In genomic region chr3:37907906-37908305, GRCh38 we compare ENCODE assay signal across 9 cellular contexts. TPM values are rescaled to one million over a fixed set of nuclear protein-coding genes. Genes with fewer than 3 reads are reported as not detected.
DNase-seq lines count a peak whose midpoint lies in the region; ATAC-seq and TF ChIP-seq lines count a peak whose summit lies in the region.
"Had no signal": no experiment of that assay in that cellular context is flagged by ENCODE, and none has a peak within 500 bp of the region (broad histone marks: within the 10 kb centered on the region; RNA-seq: fewer than 3 reads in every experiment).

No MANE protein-coding gene starts in this region.

- no peak for TF ChIP-seq CTCF in CD4-positive, alpha-beta T cell (IDR thresholded peaks at IDR 0.05)

- DNase-seq in GDM1 (lab: John Stamatoyannopoulos, UW), result peak; percentile 36
- no peak for DNase-seq in NCI-H1048 (lab: John Stamatoyannopoulos, UW)
- no peak for DNase-seq in CD4-positive, alpha-beta T cell
- DNase-seq in NCI-H1105 treated with DMSO at 0.1 percent for 48 hours (lab: John Stamatoyannopoulos, UW), result no peak
- no peak for DNase-seq in activated T-cell treated with anti-CD3 and anti-CD28 coated beads for 4 hours

- ATAC-seq in GM21360 (IDR thresholded peaks at IDR 0.05; ENCODE audit: unreplicated experiment), result peak; percentile 93
- ATAC-seq in HG03460 (IDR thresholded peaks at IDR 0.05; ENCODE audit: unreplicated experiment), result peak; percentile 89
- no peak for ATAC-seq in CD4-positive, alpha-beta T cell (ENCODE audit: poor library complexity)

- no peaks in the 10 kb centered on the region for H3K9me3 Mint-ChIP-seq in CD4-positive, alpha-beta T cell

- no peak overlapping the region for H3K4me3 Mint-ChIP-seq in CD4-positive, alpha-beta T cell

- no peaks in the 10 kb centered on the region for H3K27me3 Mint-ChIP-seq in CD4-positive, alpha-beta T cell

- intact Hi-C loops in CD4-positive, alpha-beta T cell (cut with DNase I, micrococcal nuclease), result no loop called here

- H3K4me1 Mint-ChIP-seq in CD4-positive, alpha-beta T cell (ENCODE audit: low read depth), result peaks cover 34% of the 10 kb centered on the region

- no peaks in the 10 kb centered on the region for H3K9me3 ChIP-seq in CD4-positive, alpha-beta T cell (ENCODE audit: control insufficient read depth, low read length)

- no peaks in the 10 kb centered on the region for H3K27me3 ChIP-seq in CD4-positive, alpha-beta T cell (ENCODE audit: control insufficient read depth, insufficient read depth, low read length)

- H3K27ac Mint-ChIP-seq in CD4-positive, alpha-beta T cell, result no peak overlapping the region

- POLR2A ChIA-PET in CD4-positive, alpha-beta T cell (lab: Charles Lee), result no interaction called here

- CTCF ChIA-PET in CD4-positive, alpha-beta T cell (lab: Charles Lee), result no interaction called here

- peak overlapping the region; percentile 86 for H3K27ac ChIP-seq in cingulate gyrus (ENCODE audit: low read depth, low read length)
- no peak overlapping the region for H3K27ac ChIP-seq in CD4-positive, alpha-beta T cell (ENCODE audit: low read depth, low read length)
- H3K27ac ChIP-seq: VCaP had no signal

- H3K36me3 Mint-ChIP-seq in CD4-positive, alpha-beta T cell (ENCODE audit: low read depth), result no peaks in the 10 kb centered on the region

RNA-seq across cellular contexts. Expression of gene CTDSPL, which starts 46.2 kb away (rescaled TPM):
- total RNA-seq in CD4-positive, alpha-beta T cell, result 1 to 10 TPM in 1 of 2 experiments, under 1 TPM in 1; 0.92 to 1.5 TPM
